ENCODE assay signal across 5 cellular contexts in genomic region chr7:124191713-124192112, GRCh38.
"Had no signal": no experiment of that assay in that cellular context is flagged by ENCODE, and none has a peak within 500 bp of the region (broad histone marks: within the 10 kb centered on the region; RNA-seq: fewer than 3 reads in every experiment).

No MANE protein-coding gene starts in this region.

- H3K27ac ChIP-seq: HL-60 had no signal

- DNase-seq: IMR-90, KBM-7 had no signal

- ATAC-seq: HepG2, K562 had no signal

- H3K4me3 ChIP-seq: K562 had no signal
